20 cellular contexts compared by ENCODE assay signal in the genomic region with DNA sequence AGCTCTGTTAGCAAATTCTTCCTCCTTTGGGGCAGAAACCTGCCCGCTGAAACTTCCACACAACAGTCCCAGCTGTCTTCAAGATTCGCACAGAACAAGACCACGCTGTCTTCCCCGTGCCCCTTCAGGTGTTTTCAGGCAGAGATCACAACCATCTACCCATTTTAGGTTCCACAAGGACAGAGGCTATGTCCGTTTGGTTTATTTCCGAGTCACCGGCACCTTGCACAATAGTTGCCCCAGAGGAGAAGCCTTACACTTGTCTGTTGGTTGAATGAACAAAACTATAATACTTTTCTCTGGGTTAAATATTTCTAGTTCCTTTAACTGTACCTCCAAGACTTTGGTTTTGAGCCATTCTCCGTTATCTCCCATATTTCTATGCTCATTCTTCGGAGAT.
"Had no signal": no experiment of that assay in that cellular context is flagged by ENCODE, and none has a peak within 500 bp of the region (broad histone marks: within the 10 kb centered on the region; RNA-seq: fewer than 3 reads in every experiment).

No MANE protein-coding gene starts in this region.

- ATAC-seq: body of pancreas; gastroesophageal sphincter; lower lobe of right lung; psoas muscle; stimulated activated naive CD8-positive, alpha-beta T cell treated with anti-CD3 and anti-CD28 coated beads, Interleukin-15, Interleukin-2, amounts not matched to agents 100 U/mL and 50 U/mL, for 24 hours; upper lobe of right lung; WTC11 had no signal

- H3K9me3 ChIP-seq: body of pancreas, esophagus muscularis mucosa, gastroesophageal sphincter, lower lobe of right lung, neutrophil, ovary, psoas muscle, right atrium auricular region, upper lobe of right lung had no signal

- H3K4me3 ChIP-seq: body of pancreas, cardiac muscle cell, esophagus muscularis mucosa, gastroesophageal sphincter, lower lobe of right lung, ovary, psoas muscle, right atrium auricular region, upper lobe of right lung had no signal

- H3K9me3 Mint-ChIP-seq: activated naive CD4-positive, alpha-beta T cell treated with anti-CD3 and anti-CD28 coated beads, Interleukin-2, amount 50 U/mL, for 24 hours; naive B cell; WTC11 had no signal

- H3K36me3 ChIP-seq: cardiac muscle cell, esophagus muscularis mucosa, gastroesophageal sphincter, lower lobe of right lung, neutrophil, ovary, right atrium auricular region, upper lobe of right lung had no signal

- H3K27ac ChIP-seq: body of pancreas, cardiac muscle cell, esophagus muscularis mucosa, gastroesophageal sphincter, lower lobe of right lung, neutrophil, ovary, psoas muscle, right atrium auricular region, upper lobe of right lung had no signal

- H3K36me3 Mint-ChIP-seq: activated naive CD4-positive, alpha-beta T cell treated with anti-CD3 and anti-CD28 coated beads, Interleukin-2, amount 50 U/mL, for 24 hours; naive B cell; WTC11 had no signal

- DNase-seq: activated gamma-delta T cell treated with Interleukin-2 at 50 U/mL for 16 hours; activated T-cell treated with anti-CD3 and anti-CD28 coated beads, Interleukin-2, amount 50 U/mL, for 1 hour; anterior cingulate cortex; body of pancreas; cortex of kidney; lower lobe of right lung; mesendoderm; naive B cell; ovary; psoas muscle; stimulated activated CD4-positive, alpha-beta T cell treated with anti-CD3 and anti-CD28 coated beads, Interleukin-4, amount 100 ng/mL, for 24 hours; stimulated activated naive CD8-positive, alpha-beta T cell treated with anti-CD3 and anti-CD28 coated beads, Interleukin-15, Interleukin-2, amounts not matched to agents 100 U/mL and 50 U/mL, for 24 hours; upper lobe of right lung had no signal

- H3K27ac Mint-ChIP-seq: activated naive CD4-positive, alpha-beta T cell treated with anti-CD3 and anti-CD28 coated beads, Interleukin-2, amount 50 U/mL, for 24 hours; naive B cell; WTC11 had no signal

- H3K27me3 Mint-ChIP-seq: activated naive CD4-positive, alpha-beta T cell treated with anti-CD3 and anti-CD28 coated beads, Interleukin-2, amount 50 U/mL, for 24 hours had no signal

- H3K4me3 Mint-ChIP-seq: activated naive CD4-positive, alpha-beta T cell treated with anti-CD3 and anti-CD28 coated beads, Interleukin-2, amount 50 U/mL, for 24 hours; naive B cell; WTC11 had no signal

- H3K4me1 ChIP-seq: body of pancreas, esophagus muscularis mucosa, gastroesophageal sphincter, lower lobe of right lung, psoas muscle, right atrium auricular region, upper lobe of right lung had no signal

- H3K4me1 Mint-ChIP-seq: activated naive CD4-positive, alpha-beta T cell treated with anti-CD3 and anti-CD28 coated beads, Interleukin-2, amount 50 U/mL, for 24 hours; naive B cell had no signal

- H3K27me3 ChIP-seq: body of pancreas, cardiac muscle cell, neutrophil, ovary, right atrium auricular region had no signal
